25 cellular contexts compared by ENCODE assay signal in genomic region chr5:138364576-138364975, GRCh38. TPM values are rescaled to one million over a fixed set of nuclear protein-coding genes. Genes with fewer than 3 reads are reported as not detected.
"Had no signal": no experiment of that assay in that cellular context is flagged by ENCODE, and none has a peak within 500 bp of the region (broad histone marks: within the 10 kb centered on the region; RNA-seq: fewer than 3 reads in every experiment).

No MANE protein-coding gene starts in this region.

- H3K27me3 ChIP-seq: colonic mucosa, esophagus squamous epithelium, gastrocnemius medialis, heart right ventricle had no signal

- H3K36me3 ChIP-seq: colonic mucosa, esophagus squamous epithelium, gastrocnemius medialis, heart right ventricle, left ventricle myocardium inferior, lower lobe of right lung had no signal

- H3K4me3 ChIP-seq: colonic mucosa, esophagus squamous epithelium, gastrocnemius medialis, heart right ventricle, left ventricle myocardium inferior, lower lobe of right lung, mucosa of descending colon had no signal

- DNase-seq: colonic mucosa; cortex of kidney; effector CD8-positive, alpha-beta T cell; effector memory CD8-positive, alpha-beta T cell; endodermal cell; erythroblast; esophagus squamous epithelium; foreskin fibroblast; foreskin melanocyte; gastrocnemius medialis; glutamatergic neuron; heart right ventricle; hippocampal formation; islet precursor cell; kidney; kidney glomerular epithelial cell; left colon; left ventricle myocardium inferior; lower lobe of right lung; mesenchymal stem cell; mucosa of descending colon; naive B cell had no signal

- H3K4me1 ChIP-seq: colonic mucosa had no signal

- H3K9me3 ChIP-seq: colonic mucosa, esophagus squamous epithelium, gastrocnemius medialis, heart right ventricle, left ventricle myocardium inferior, lower lobe of right lung, mucosa of descending colon had no signal

- H3K27ac ChIP-seq: colonic mucosa, epithelial cell of prostate, esophagus squamous epithelium, gastrocnemius medialis, heart right ventricle, left ventricle myocardium inferior, lower lobe of right lung had no signal

RNA-seq across cellular contexts. Expression of gene CDC25C, which starts 33.0 kb away (rescaled TPM):
- total RNA-seq: gastrocnemius medialis, left lobe of liver, left ventricle myocardium inferior, mesenteric fat pad had no signal
